9 cellular contexts compared by ENCODE assay signal in the genomic region with DNA sequence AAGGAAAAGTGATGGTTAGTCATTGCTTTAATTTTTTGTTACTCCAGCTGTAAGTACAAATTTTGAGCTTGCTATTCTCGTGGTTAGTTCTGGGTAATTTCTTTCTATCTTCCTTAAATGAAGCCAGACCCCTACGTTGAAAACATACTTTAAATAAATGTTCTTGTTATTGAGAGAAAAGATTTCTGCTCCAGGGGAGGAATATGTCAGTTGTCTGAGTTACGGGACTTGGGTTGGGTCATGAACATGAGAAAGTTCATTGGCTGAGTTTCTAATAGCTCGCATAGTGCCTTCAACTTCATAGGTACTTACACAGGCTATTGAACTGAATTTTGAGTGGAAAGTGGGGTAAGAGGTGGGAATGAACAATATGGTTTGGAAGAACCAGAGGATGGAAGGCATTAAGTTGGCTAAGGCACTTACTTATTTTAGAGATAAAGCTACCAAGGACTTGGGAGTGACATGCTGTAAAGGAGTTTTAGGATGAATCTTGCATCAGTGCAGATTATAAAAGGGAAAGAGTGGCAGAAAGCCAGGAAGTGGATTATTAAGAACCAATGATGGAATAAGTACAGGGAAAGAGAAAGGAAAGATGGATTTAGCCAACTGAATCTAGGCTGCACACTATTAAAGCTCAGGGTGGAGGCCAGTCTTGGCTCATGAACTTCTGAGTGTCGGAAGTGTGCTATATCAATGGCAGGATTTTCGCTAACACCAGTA. TPM values are rescaled to one million over a fixed set of nuclear protein-coding genes. Genes with fewer than 3 reads are reported as not detected.
DNase-seq lines count a peak whose midpoint lies in the region; ATAC-seq and TF ChIP-seq lines count a peak whose summit lies in the region.
"Had no signal": no experiment of that assay in that cellular context is flagged by ENCODE, and none has a peak within 500 bp of the region (broad histone marks: within the 10 kb centered on the region; RNA-seq: fewer than 3 reads in every experiment).

No MANE protein-coding gene starts in this region.

- peak overlapping the region; percentile 99 for H3K4me3 ChIP-seq in iPS-18a (ENCODE audit: low read length)
- H3K4me3 ChIP-seq in stomach smooth muscle (ENCODE audit: low read length in 2 of 2), result peak overlapping the region in 1 of 2 donors; percentile 57
- peak overlapping the region in 1 of 2 donors; percentile 79 for H3K4me3 ChIP-seq in gastroesophageal sphincter

- ATAC-seq in activated T-cell treated with anti-CD3 and anti-CD28 coated beads, Interleukin-2, amount 50 U/mL, for 4 hours, result no peak
- no peak for ATAC-seq in activated T-helper 17 cell treated with anti-CD3 and anti-CD28 coated beads, Interleukin-2, amount 50 U/mL, for 72 hours (replicated peaks)
- no peak for ATAC-seq in gastroesophageal sphincter
- no peak for ATAC-seq in GM21526 (IDR thresholded peaks at IDR 0.05; ENCODE audit: low FRiP score, unreplicated experiment)

- 66 to 67% methylated on average over 5 to 6 of the region's 6 CpGs for WGBS in gastroesophageal sphincter (ENCODE audit: low coverage in 1 of 2), 2 donors

- H3K27ac ChIP-seq in iPS-18a (ENCODE audit: low read length) (peak overlapping the region; percentile 95), stomach smooth muscle (ENCODE audit: low read length) (no peak overlapping the region), gastroesophageal sphincter (peak overlapping the region in 1 of 4 donors; percentile 88)

- no peaks in the 10 kb centered on the region for H3K27me3 Mint-ChIP-seq in activated T-cell treated with anti-CD3 and anti-CD28 coated beads, Interleukin-2, amount 50 U/mL, for 4 hours (ENCODE audit: low read depth)
- H3K27me3 Mint-ChIP-seq in activated T-helper 17 cell treated with anti-CD3 and anti-CD28 coated beads, Interleukin-2, amount 50 U/mL, for 72 hours, result no peaks in the 10 kb centered on the region

- peak overlapping the region; percentile 88 for H3K4me3 Mint-ChIP-seq in activated T-cell treated with anti-CD3 and anti-CD28 coated beads, Interleukin-2, amount 50 U/mL, for 4 hours
- H3K4me3 Mint-ChIP-seq in activated T-helper 17 cell treated with anti-CD3 and anti-CD28 coated beads, Interleukin-2, amount 50 U/mL, for 72 hours, result peak overlapping the region; percentile 83

- H3K36me3 Mint-ChIP-seq in activated T-cell treated with anti-CD3 and anti-CD28 coated beads, Interleukin-2, amount 50 U/mL, for 4 hours (ENCODE audit: insufficient read depth), result peaks cover 53% of the 10 kb centered on the region
- peaks cover 67% of the 10 kb centered on the region for H3K36me3 Mint-ChIP-seq in activated T-helper 17 cell treated with anti-CD3 and anti-CD28 coated beads, Interleukin-2, amount 50 U/mL, for 72 hours (ENCODE audit: low read depth)

- no peak for TF ChIP-seq CTCF in gastroesophageal sphincter (IDR thresholded peaks at IDR 0.05)

- peaks cover 45% of the 10 kb centered on the region for H3K4me1 Mint-ChIP-seq in activated T-cell treated with anti-CD3 and anti-CD28 coated beads, Interleukin-2, amount 50 U/mL, for 4 hours (ENCODE audit: low read depth)
- H3K4me1 Mint-ChIP-seq in activated T-helper 17 cell treated with anti-CD3 and anti-CD28 coated beads, Interleukin-2, amount 50 U/mL, for 72 hours, result peaks cover 16% of the 10 kb centered on the region

- H3K4me1 ChIP-seq in iPS-18a (ENCODE audit: control insufficient read depth, low read depth, low read length), result peaks cover 39% of the 10 kb centered on the region
- peaks cover 8% of the 10 kb centered on the region for H3K4me1 ChIP-seq in stomach smooth muscle (ENCODE audit: control insufficient read depth, insufficient read depth, low read length)
- peaks cover 0 to 48% (median 13%) of the 10 kb centered on the region in 3 donors for H3K4me1 ChIP-seq in gastroesophageal sphincter

- H3K27ac Mint-ChIP-seq in activated T-helper 17 cell treated with anti-CD3 and anti-CD28 coated beads, Interleukin-2, amount 50 U/mL, for 72 hours, result peak overlapping the region; percentile 92

- DNase-seq in activated T-cell treated with anti-CD3 and anti-CD28 coated beads, Interleukin-2, amount 50 U/mL, for 4 hours, result no peak
- DNase-seq in activated T-cell treated with anti-CD3 and anti-CD28 coated beads, Interleukin-2, amount 50 U/mL, for 48 hours, result no peak
- no peak for DNase-seq in inferior parietal cortex (ENCODE audit: extremely low spot score)
- DNase-seq: T1000 had no signal

- no peaks in the 10 kb centered on the region for H3K9me3 Mint-ChIP-seq in activated T-cell treated with anti-CD3 and anti-CD28 coated beads, Interleukin-2, amount 50 U/mL, for 4 hours
- H3K9me3 Mint-ChIP-seq in activated T-helper 17 cell treated with anti-CD3 and anti-CD28 coated beads, Interleukin-2, amount 50 U/mL, for 72 hours, result no peaks in the 10 kb centered on the region

- H3K36me3 ChIP-seq in iPS-18a (ENCODE audit: control insufficient read depth, low read depth, low read length), result peaks cover 59% of the 10 kb centered on the region
- H3K36me3 ChIP-seq in stomach smooth muscle (ENCODE audit: control insufficient read depth in 2 of 2, insufficient read depth in 2 of 2, low read length in 2 of 2), result peaks cover 24 to 38% of the 10 kb centered on the region in 2 donors
- H3K36me3 ChIP-seq in gastroesophageal sphincter, result peaks cover 0 to 50% of the 10 kb centered on the region in 2 donors

- no peak for TF ChIP-seq EP300 in gastroesophageal sphincter (IDR thresholded peaks at IDR 0.05)

- no peak for TF ChIP-seq POLR2A in gastroesophageal sphincter (IDR thresholded peaks at IDR 0.05)

- H3K27me3 ChIP-seq in iPS-18a (ENCODE audit: control insufficient read depth, insufficient read depth, low read length), result no peaks in the 10 kb centered on the region
- no peaks in the 10 kb centered on the region for H3K27me3 ChIP-seq in stomach smooth muscle (ENCODE audit: control insufficient read depth in 1 of 2, insufficient read depth in 2 of 2, low read length in 2 of 2)
- H3K27me3 ChIP-seq in gastroesophageal sphincter, result no peaks in the 10 kb centered on the region

- no peaks in the 10 kb centered on the region for H3K9me3 ChIP-seq in iPS-18a (ENCODE audit: control insufficient read depth, low read depth, low read length)
- no peaks in the 10 kb centered on the region for H3K9me3 ChIP-seq in stomach smooth muscle (ENCODE audit: control insufficient read depth in 2 of 2, low read length in 2 of 2)
- H3K9me3 ChIP-seq in gastroesophageal sphincter, result no peaks in the 10 kb centered on the region

- H3K9ac ChIP-seq in iPS-18a (ENCODE audit: low read length) (peak overlapping the region; percentile 99), stomach smooth muscle (ENCODE audit: low read length in 2 of 2) (peak overlapping the region; percentile 65 to 81)

RNA-seq across cellular contexts. Expression of gene RPSA, which starts 1.4 kb away (rescaled TPM):
- total RNA-seq in activated T-cell treated with anti-CD3 and anti-CD28 coated beads, Interleukin-2, amount 50 U/mL, for 4 hours, result 1,000 to 10,000 TPM; 2,416 to 2,801 (median 2,677) TPM
- 1,000 to 10,000 TPM; 2,603 to 2,924 TPM for total RNA-seq in activated T-helper 17 cell treated with anti-CD3 and anti-CD28 coated beads, Interleukin-2, amount 50 U/mL, for 72 hours
- 1,000 to 10,000 TPM in 2 of 4 donors, 100 to 1,000 TPM in 2; 637 to 1,292 (median 907) TPM for total RNA-seq in gastroesophageal sphincter

RNA-seq across cellular contexts. Expression of gene SLC25A38, which starts 24.8 kb away (rescaled TPM):
- total RNA-seq in activated T-cell treated with anti-CD3 and anti-CD28 coated beads, Interleukin-2, amount 50 U/mL, for 4 hours, result 10 to 100 TPM; 64.7 to 69.1 (median 65.3) TPM
- total RNA-seq in activated T-helper 17 cell treated with anti-CD3 and anti-CD28 coated beads, Interleukin-2, amount 50 U/mL, for 72 hours, result 10 to 100 TPM; 21.3 to 38.2 TPM
- 10 to 100 TPM; 24.9 to 44.8 (median 28.5) TPM for total RNA-seq in gastroesophageal sphincter

RNA-seq across cellular contexts. Expression of gene MOBP, which starts 59.5 kb away (rescaled TPM):
- not detected for total RNA-seq in activated T-cell treated with anti-CD3 and anti-CD28 coated beads, Interleukin-2, amount 50 U/mL, for 4 hours
- total RNA-seq in activated T-helper 17 cell treated with anti-CD3 and anti-CD28 coated beads, Interleukin-2, amount 50 U/mL, for 72 hours, result not detected
- total RNA-seq in gastroesophageal sphincter, result under 1 TPM in 2 of 4 donors, not detected in 2; 0.08 to 0.47 TPM
